In the genomic region with DNA sequence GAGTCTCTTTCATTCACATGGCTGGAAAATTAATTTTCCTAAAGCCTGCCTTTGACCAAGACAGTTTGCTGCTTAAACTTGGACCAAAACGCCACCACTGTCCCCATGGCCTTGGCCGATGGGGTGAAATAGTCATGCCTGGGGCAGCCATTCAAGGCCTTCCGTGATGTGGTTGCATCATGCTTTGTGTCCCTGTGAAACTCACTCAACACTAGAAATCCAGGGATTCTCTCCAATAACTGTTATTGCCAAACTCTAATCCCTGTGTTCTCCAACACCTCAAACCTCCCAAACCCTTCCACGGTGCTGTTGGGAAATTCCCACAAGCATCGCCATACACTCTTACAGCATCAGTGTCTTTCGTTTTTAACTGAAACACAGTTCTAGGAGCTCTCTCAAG, we compare ENCODE assay signal across 2 cellular contexts.
TF ChIP-seq lines count a peak whose summit lies in the region.

No MANE protein-coding gene starts in this region.

TF ChIP-seq in H1, 55 proteins besides CTCF, POLR2A, EP300 and RAD21:
- no peak for TF ChIP-seq BACH1 (IDR thresholded peaks at IDR 0.05; ENCODE audit: low read length)
TF ChIP-seq in H1: peak in this region for 0.

TF ChIP-seq in HepG2, 621 proteins besides CTCF, POLR2A, EP300 and RAD21:
- TF ChIP-seq TARDBP (CRISPR knock-in tag; IDR thresholded peaks at IDR 0.05) (peak; percentile 42; the same call in 1 of the 2 replicates), ZNF282 (IDR thresholded peaks at IDR 0.05; ENCODE audit: partially characterized antibody) (no peak), SKI (IDR thresholded peaks at IDR 0.05; ENCODE audit: partially characterized antibody) (peak; percentile 37), ATF3 (CRISPR knock-in tag; IDR thresholded peaks at IDR 0.05) (peak; percentile 81; the same call in 1 of the 2 replicates), BORCS8-MEF2B (CRISPR knock-in tag; IDR thresholded peaks at IDR 0.05) (0 out of 2 replicates have a peak, but pooled peaks have one; percentile 28), ZNF746 (CRISPR knock-in tag; IDR thresholded peaks at IDR 0.05) (no peak), CEBPG (CRISPR knock-in tag; IDR thresholded peaks at IDR 0.05) (peak; percentile 87), REPIN1 (CRISPR knock-in tag; IDR thresholded peaks at IDR 0.05; ENCODE audit: borderline replicate concordance, low read depth) (0 out of 2 replicates have a peak, but pooled peaks have one; percentile 26), ARID2 (CRISPR knock-in tag; IDR thresholded peaks at IDR 0.05; ENCODE audit: borderline replicate concordance) (0 out of 2 replicates have a peak, but pooled peaks have one; percentile 68), ZNF878 (CRISPR knock-in tag; IDR thresholded peaks at IDR 0.05) (0 out of 2 replicates have a peak, but pooled peaks have one; percentile 39), RXRA (CRISPR knock-in tag; IDR thresholded peaks at IDR 0.05) (0 out of 2 replicates have a peak, but pooled peaks have one; percentile 32), ZNF644 (CRISPR knock-in tag; IDR thresholded peaks at IDR 0.05; ENCODE audit: low read depth) (peak; percentile 62; the same call in 1 of the 2 replicates), CEBPB (IDR thresholded peaks at IDR 0.05; ENCODE audit: borderline replicate concordance, low read depth, low read length) (peak; percentile 94), RXRB (CRISPR knock-in tag; IDR thresholded peaks at IDR 0.05; ENCODE audit: borderline replicate concordance) (peak; percentile 55; the same call in 1 of the 2 replicates), SRSF9 (IDR thresholded peaks at IDR 0.05; ENCODE audit: borderline replicate concordance, insufficient read depth, low read depth, low read length, poor library complexity, severe bottlenecking) (no peak), SAP130 (CRISPR knock-in tag; IDR thresholded peaks at IDR 0.05; ENCODE audit: low read depth) (peak; percentile 37; the same call in 1 of the 2 replicates), ELF3 (CRISPR knock-in tag; IDR thresholded peaks at IDR 0.05) (peak; percentile 21; the same call in 1 of the 2 replicates), HMG20A (CRISPR knock-in tag; IDR thresholded peaks at IDR 0.05; ENCODE audit: borderline replicate concordance) (no peak), FOXA3 (CRISPR knock-in tag; IDR thresholded peaks at IDR 0.05) (peak; percentile 28; the same call in 1 of the 2 replicates), ZNF598 (CRISPR knock-in tag; IDR thresholded peaks at IDR 0.05; ENCODE audit: borderline replicate concordance) (no peak), RARA (CRISPR knock-in tag; IDR thresholded peaks at IDR 0.05) (peak; percentile 87), ZBTB4 (CRISPR knock-in tag; IDR thresholded peaks at IDR 0.05; ENCODE audit: borderline replicate concordance) (0 out of 2 replicates have a peak, but pooled peaks have one; percentile 12), SOX6 (IDR thresholded peaks at IDR 0.05) (no peak), SOX6 (CRISPR knock-in tag; IDR thresholded peaks at IDR 0.05) (0 out of 2 replicates have a peak, but pooled peaks have one; percentile 18), BCL6 (CRISPR knock-in tag; IDR thresholded peaks at IDR 0.05) (peak; percentile 86), ZSCAN30 (CRISPR knock-in tag; IDR thresholded peaks at IDR 0.05) (no peak), SOX13 (IDR thresholded peaks at IDR 0.05) (no peak), SOX13 (CRISPR knock-in tag; conservative IDR thresholded peaks at IDR 0.05 in 1 of 2, IDR thresholded peaks at IDR 0.05 in 1 of 2) (peak in 1 of 2 experiments; percentile 48; a peak in 1 of 4 replicates)
- TF ChIP-seq, protein P1, sequence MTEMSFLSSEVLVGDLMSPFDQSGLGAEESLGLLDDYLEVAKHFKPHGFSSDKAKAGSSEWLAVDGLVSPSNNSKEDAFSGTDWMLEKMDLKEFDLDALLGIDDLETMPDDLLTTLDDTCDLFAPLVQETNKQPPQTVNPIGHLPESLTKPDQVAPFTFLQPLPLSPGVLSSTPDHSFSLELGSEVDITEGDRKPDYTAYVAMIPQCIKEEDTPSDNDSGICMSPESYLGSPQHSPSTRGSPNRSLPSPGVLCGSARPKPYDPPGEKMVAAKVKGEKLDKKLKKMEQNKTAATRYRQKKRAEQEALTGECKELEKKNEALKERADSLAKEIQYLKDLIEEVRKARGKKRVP (CRISPR knock-in tag; IDR thresholded peaks at IDR 0.05) = peak; percentile 76 to 93; a peak in 3 of 4 replicates
- TF ChIP-seq, protein P2, sequence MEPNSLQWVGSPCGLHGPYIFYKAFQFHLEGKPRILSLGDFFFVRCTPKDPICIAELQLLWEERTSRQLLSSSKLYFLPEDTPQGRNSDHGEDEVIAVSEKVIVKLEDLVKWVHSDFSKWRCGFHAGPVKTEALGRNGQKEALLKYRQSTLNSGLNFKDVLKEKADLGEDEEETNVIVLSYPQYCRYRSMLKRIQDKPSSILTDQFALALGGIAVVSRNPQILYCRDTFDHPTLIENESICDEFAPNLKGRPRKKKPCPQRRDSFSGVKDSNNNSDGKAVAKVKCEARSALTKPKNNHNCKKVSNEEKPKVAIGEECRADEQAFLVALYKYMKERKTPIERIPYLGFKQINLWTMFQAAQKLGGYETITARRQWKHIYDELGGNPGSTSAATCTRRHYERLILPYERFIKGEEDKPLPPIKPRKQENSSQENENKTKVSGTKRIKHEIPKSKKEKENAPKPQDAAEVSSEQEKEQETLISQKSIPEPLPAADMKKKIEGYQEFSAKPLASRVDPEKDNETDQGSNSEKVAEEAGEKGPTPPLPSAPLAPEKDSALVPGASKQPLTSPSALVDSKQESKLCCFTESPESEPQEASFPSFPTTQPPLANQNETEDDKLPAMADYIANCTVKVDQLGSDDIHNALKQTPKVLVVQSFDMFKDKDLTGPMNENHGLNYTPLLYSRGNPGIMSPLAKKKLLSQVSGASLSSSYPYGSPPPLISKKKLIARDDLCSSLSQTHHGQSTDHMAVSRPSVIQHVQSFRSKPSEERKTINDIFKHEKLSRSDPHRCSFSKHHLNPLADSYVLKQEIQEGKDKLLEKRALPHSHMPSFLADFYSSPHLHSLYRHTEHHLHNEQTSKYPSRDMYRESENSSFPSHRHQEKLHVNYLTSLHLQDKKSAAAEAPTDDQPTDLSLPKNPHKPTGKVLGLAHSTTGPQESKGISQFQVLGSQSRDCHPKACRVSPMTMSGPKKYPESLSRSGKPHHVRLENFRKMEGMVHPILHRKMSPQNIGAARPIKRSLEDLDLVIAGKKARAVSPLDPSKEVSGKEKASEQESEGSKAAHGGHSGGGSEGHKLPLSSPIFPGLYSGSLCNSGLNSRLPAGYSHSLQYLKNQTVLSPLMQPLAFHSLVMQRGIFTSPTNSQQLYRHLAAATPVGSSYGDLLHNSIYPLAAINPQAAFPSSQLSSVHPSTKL (CRISPR knock-in tag; IDR thresholded peaks at IDR 0.05) = peak; percentile 48; the same call in 1 of the 2 replicates
